12 cellular contexts compared by ENCODE assay signal in genomic region chr7:155738104-155738503, GRCh38.
DNase-seq lines count a peak whose midpoint lies in the region; ATAC-seq, FAIRE-seq and TF ChIP-seq lines count a peak whose summit lies in the region.
"Had no signal": no experiment of that assay in that cellular context is flagged by ENCODE, and none has a peak within 500 bp of the region (broad histone marks: within the 10 kb centered on the region; RNA-seq: fewer than 3 reads in every experiment).

No MANE protein-coding gene starts in this region.

- DNase-seq in DND-41: no peak
- DNase-seq in PC-3: no peak
- no peak for DNase-seq in endothelial cell of umbilical vein (ENCODE audit: low read depth, low spot score)
- DNase-seq in naive thymus-derived CD8-positive, alpha-beta T cell: no peak
- no peak for DNase-seq in stimulated activated naive CD8-positive, alpha-beta T cell treated with anti-CD3 and anti-CD28 coated beads, Interleukin-15, amount 100 ng/mL, for 72 hours
- no peak for DNase-seq in iPS-NIHi11 (ENCODE audit: low spot score)
- no peak for DNase-seq in aorta
- DNase-seq: NCI-H1436 treated with DMSO at 0.1 percent for 48 hours had no signal

- no peaks in the 10 kb centered on the region for H3K9me3 Mint-ChIP-seq in naive thymus-derived CD8-positive, alpha-beta T cell
- no peaks in the 10 kb centered on the region for H3K9me3 Mint-ChIP-seq in stimulated activated naive CD8-positive, alpha-beta T cell treated with anti-CD3 and anti-CD28 coated beads, Interleukin-15, amount 100 ng/mL, for 72 hours
- H3K9me3 Mint-ChIP-seq: IgD-negative memory B cell had no signal

- no peak for TF ChIP-seq POLR2A in endothelial cell of umbilical vein (IDR thresholded peaks at IDR 0.05; ENCODE audit: low read depth, low read length)

- WGBS in aorta, 2 donors: 68 to 69% methylated on average over 10 of the region's 10 CpGs

- H3K27me3 ChIP-seq in DND-41 (ENCODE audit: insufficient read depth, low read length, poor library complexity): no peaks in the 10 kb centered on the region
- H3K27me3 ChIP-seq in PC-3 (ENCODE audit: low read length): no peaks in the 10 kb centered on the region
- no peaks in the 10 kb centered on the region for H3K27me3 ChIP-seq in endothelial cell of umbilical vein (ENCODE audit: control insufficient read depth in 2 of 2, insufficient read depth in 2 of 2, low read length in 2 of 2)
- no peaks in the 10 kb centered on the region for H3K27me3 ChIP-seq in aorta (ENCODE audit: control insufficient read depth in 1 of 2, insufficient read depth in 2 of 2, low read length in 1 of 2)
- H3K27me3 ChIP-seq: Peyer's patch had no signal

- POLR2A ChIA-PET in PC-3 (lab: Charles Lee; ENCODE audit: unreplicated experiment) (no interaction called here), endothelial cell of umbilical vein (lab: Charles Lee) (no interaction called here)
- POLR2A ChIA-PET in naive thymus-derived CD8-positive, alpha-beta T cell (lab: Charles Lee): no interaction called here

- dilution Hi-C loops in endothelial cell of umbilical vein (cut with MboI; ENCODE audit: extremely low pct_ligation_motif_present, low sequenced_read_pairs): no loop called here

- H3K36me3 ChIP-seq in DND-41 (ENCODE audit: insufficient read depth, low read length): peaks cover 64% of the 10 kb centered on the region
- peaks cover 44% of the 10 kb centered on the region for H3K36me3 ChIP-seq in PC-3 (ENCODE audit: low read depth, low read length)
- H3K36me3 ChIP-seq in endothelial cell of umbilical vein (ENCODE audit: control insufficient read depth in 2 of 2, extremely low read depth in 1 of 2, insufficient read depth in 2 of 2, low read length in 2 of 2): peaks cover 17 to 26% of the 10 kb centered on the region in 2 experiments
- peaks cover 5 to 12% of the 10 kb centered on the region in 2 donors for H3K36me3 ChIP-seq in aorta (ENCODE audit: control insufficient read depth in 1 of 2, insufficient read depth in 2 of 2, low read length in 1 of 2)

- H3K4me1 ChIP-seq in DND-41 (ENCODE audit: insufficient read depth, low read length) (peaks cover 84% of the 10 kb centered on the region), PC-3 (ENCODE audit: insufficient read depth, low read length) (no peaks in the 10 kb centered on the region), endothelial cell of umbilical vein (ENCODE audit: control insufficient read depth, extremely low read depth, insufficient read depth, low read length) (no peaks in the 10 kb centered on the region), aorta (ENCODE audit: control insufficient read depth in 1 of 2, insufficient read depth in 2 of 2, low read length in 2 of 2) (no peaks in the 10 kb centered on the region)

- H3K4me1 Mint-ChIP-seq in naive thymus-derived CD8-positive, alpha-beta T cell: peaks cover 24 to 58% (median 51%) of the 10 kb centered on the region in 4 donors
- H3K4me1 Mint-ChIP-seq in stimulated activated naive CD8-positive, alpha-beta T cell treated with anti-CD3 and anti-CD28 coated beads, Interleukin-15, amount 100 ng/mL, for 72 hours: peaks cover 81% of the 10 kb centered on the region

- no peaks in the 10 kb centered on the region for H3K27me3 Mint-ChIP-seq in naive thymus-derived CD8-positive, alpha-beta T cell
- no peaks in the 10 kb centered on the region for H3K27me3 Mint-ChIP-seq in stimulated activated naive CD8-positive, alpha-beta T cell treated with anti-CD3 and anti-CD28 coated beads, Interleukin-15, amount 100 ng/mL, for 72 hours
- H3K27me3 Mint-ChIP-seq: IgD-negative memory B cell had no signal

- H3K27ac ChIP-seq in DND-41 (ENCODE audit: low read length): peak overlapping the region; percentile 91
- H3K27ac ChIP-seq in PC-3 (ENCODE audit: low read length): no peak overlapping the region
- H3K27ac ChIP-seq in endothelial cell of umbilical vein (ENCODE audit: insufficient read depth, low read depth, low read length): no peak overlapping the region
- no peak overlapping the region for H3K27ac ChIP-seq in aorta (ENCODE audit: low read depth in 1 of 2, low read length in 2 of 2)
- H3K27ac ChIP-seq: C4-2B, Peyer's patch had no signal

- TF ChIP-seq CTCF in DND-41 (IDR thresholded peaks at IDR 0.05; ENCODE audit: borderline replicate concordance, extremely low read depth, low read length, poor library complexity, severe bottlenecking) (no peak), PC-3 (conservative IDR thresholded peaks at IDR 0.05; ENCODE audit: low read depth, low read length) (no peak), endothelial cell of umbilical vein (IDR thresholded peaks at IDR 0.05; ENCODE audit: extremely low read depth in 1 of 2, insufficient read depth in 1 of 2, low read depth in 1 of 2, low read length in 2 of 2) (no peak)

- H3K27ac Mint-ChIP-seq in naive thymus-derived CD8-positive, alpha-beta T cell: peak overlapping the region in 7 of 10 donors; percentile 18 to 82 (median 72)
- no peak overlapping the region for H3K27ac Mint-ChIP-seq in stimulated activated naive CD8-positive, alpha-beta T cell treated with anti-CD3 and anti-CD28 coated beads, Interleukin-15, amount 100 ng/mL, for 72 hours

- H3K4me2 ChIP-seq in DND-41 (ENCODE audit: insufficient read depth, low read length) (peak overlapping the region; percentile 64), PC-3 (ENCODE audit: low read length) (no peak overlapping the region), endothelial cell of umbilical vein (ENCODE audit: insufficient read depth, low read length) (no peak overlapping the region)

- H3K9me3 ChIP-seq in DND-41 (ENCODE audit: insufficient read depth, low read length, severe bottlenecking) (no peaks in the 10 kb centered on the region), PC-3 (ENCODE audit: low read length) (no peaks in the 10 kb centered on the region), endothelial cell of umbilical vein (replicated peaks; ENCODE audit: control insufficient read depth, insufficient read depth, low read length) (no peaks in the 10 kb centered on the region), aorta (ENCODE audit: control insufficient read depth, low read length) (no peaks in the 10 kb centered on the region)
- H3K9me3 ChIP-seq: Peyer's patch had no signal

- H3K79me2 ChIP-seq in DND-41 (ENCODE audit: insufficient read depth, low read length) (peaks cover 72% of the 10 kb centered on the region), PC-3 (ENCODE audit: low read length) (no peaks in the 10 kb centered on the region), endothelial cell of umbilical vein (ENCODE audit: control insufficient read depth, insufficient read depth, low read length) (peaks cover 10% of the 10 kb centered on the region)

- BruUV-seq in PC-3 (replicated peaks; lab: Mats Ljungman, UMichigan) (no TSS peak), endothelial cell of umbilical vein (replicated peaks; lab: Mats Ljungman, UMichigan) (TSS peak; percentile 7)

- no peak overlapping the region for H3K4me3 Mint-ChIP-seq in naive thymus-derived CD8-positive, alpha-beta T cell
- no peak overlapping the region for H3K4me3 Mint-ChIP-seq in stimulated activated naive CD8-positive, alpha-beta T cell treated with anti-CD3 and anti-CD28 coated beads, Interleukin-15, amount 100 ng/mL, for 72 hours

- H3K36me3 Mint-ChIP-seq in naive thymus-derived CD8-positive, alpha-beta T cell: peaks cover 0 to 60% (median 21%) of the 10 kb centered on the region in 3 donors

- peak overlapping the region; percentile 35; the same call in 1 of the 2 replicates for H3K9ac ChIP-seq in DND-41 (ENCODE audit: low read depth, low read length)
- H3K9ac ChIP-seq in PC-3 (ENCODE audit: low read length): no peak overlapping the region
- H3K9ac ChIP-seq in endothelial cell of umbilical vein (replicated peaks; ENCODE audit: extremely low read depth, insufficient read depth, low read length): no peak overlapping the region

- H3K9me1 ChIP-seq in endothelial cell of umbilical vein (replicated peaks; ENCODE audit: control insufficient read depth, extremely low read depth, insufficient read depth, low read length): no peaks in the 10 kb centered on the region

- H4K20me1 ChIP-seq in DND-41 (ENCODE audit: insufficient read depth, low read length) (peaks cover 9% of the 10 kb centered on the region; the same call in 1 of the 2 replicates), PC-3 (ENCODE audit: low read length) (no peaks in the 10 kb centered on the region), endothelial cell of umbilical vein (replicated peaks; ENCODE audit: control insufficient read depth, extremely low read depth, insufficient read depth, low read length) (no peaks in the 10 kb centered on the region)

- H3K4me3 ChIP-seq in DND-41 (ENCODE audit: low read depth in 1 of 2, low read length in 2 of 2): no peak overlapping the region
- no peak overlapping the region for H3K4me3 ChIP-seq in PC-3 (ENCODE audit: low read length)
- H3K4me3 ChIP-seq in endothelial cell of umbilical vein (replicated peaks in 1 of 3; ENCODE audit: insufficient read depth in 1 of 3, low read depth in 1 of 3, low read length in 3 of 3): no peak overlapping the region
- no peak overlapping the region for H3K4me3 ChIP-seq in aorta (ENCODE audit: low read length in 2 of 2)
- H3K4me3 ChIP-seq: Peyer's patch had no signal

- H3F3A ChIP-seq in PC-3 (ENCODE audit: low read length, unreplicated experiment): no peaks in the 10 kb centered on the region

- no peaks in the 10 kb centered on the region for H3K9me2 ChIP-seq in PC-3 (replicated peaks; ENCODE audit: low read length)

- CTCF ChIA-PET in PC-3 (lab: Charles Lee) (interaction anchor here (1.1 kb wide), 1 partner anchor 139 kb away, joined by 3 read pairs; no protein-coding TSS in a partner anchor), endothelial cell of umbilical vein (lab: Charles Lee) (interaction anchor here (1.0 to 12.9 kb wide), 2 partner anchors 134 to 139 kb away, joined by 3 to 189 read pairs; no protein-coding TSS in a partner anchor)

- no peak for FAIRE-seq in endothelial cell of umbilical vein (lab: Jason Lieb, UNC)
- FAIRE-seq: HTR-8/SVneo had no signal

- H2AFZ ChIP-seq in DND-41 (ENCODE audit: low read depth, low read length) (no peak overlapping the region), PC-3 (ENCODE audit: low read length) (no peak overlapping the region), endothelial cell of umbilical vein (ENCODE audit: low read depth, low read length) (no peak overlapping the region)

- intact Hi-C loops in PC-3 (cut with micrococcal nuclease) (loop anchor here (1.0 to 10.0 kb wide), 4 partner anchors 30 to 813 kb away; no protein-coding TSS in a partner anchor), endothelial cell of umbilical vein (cut with micrococcal nuclease) (loop anchor here (1.0 to 2.0 kb wide), 2 partner anchors 31 to 140 kb away; no protein-coding TSS in a partner anchor), aorta (cut with DNase I) (loop anchor here (1.0 to 5.0 kb wide), 2 partner anchors 138 to 141 kb away; no protein-coding TSS in a partner anchor)

- ATAC-seq in DND-41 (ENCODE audit: insufficient read depth, low read depth) (no peak), PC-3 (peak; percentile 45), aorta (ENCODE audit: low FRiP score) (no peak)
- no peak for ATAC-seq in naive thymus-derived CD8-positive, alpha-beta T cell
- ATAC-seq in stimulated activated naive CD8-positive, alpha-beta T cell treated with anti-CD3 and anti-CD28 coated beads, Interleukin-15, amount 100 ng/mL, for 72 hours: no peak

Comparison
In these comparisons a context has a peak if more than half of its experiments do, and no peak if none do; other contexts are left out.
1. H3K27ac Mint-ChIP-seq: peak in naive thymus-derived CD8-positive, alpha-beta T cell (7 of 10); none in stimulated activated naive CD8-positive, alpha-beta T cell treated with anti-CD3 and anti-CD28 coated beads, Interleukin-15, amount 100 ng/mL, for 72 hours (0 of 2).